ENCODE assay signal across 16 cellular contexts in genomic region chr4:48336471-48336870, GRCh38. TPM values are rescaled to one million over a fixed set of nuclear protein-coding genes. Genes with fewer than 3 reads are reported as not detected.
DNase-seq lines count a peak whose midpoint lies in the region; ATAC-seq and TF ChIP-seq lines count a peak whose summit lies in the region.
"Had no signal": no experiment of that assay in that cellular context is flagged by ENCODE, and none has a peak within 500 bp of the region (broad histone marks: within the 10 kb centered on the region; RNA-seq: fewer than 3 reads in every experiment).

No MANE protein-coding gene starts in this region.

- H3K9me3 ChIP-seq in psoas muscle (no peaks in the 10 kb centered on the region), vagina (no peaks in the 10 kb centered on the region), tibial artery (no peaks in the 10 kb centered on the region)
- H3K9me3 ChIP-seq: A549, Caco-2 had no signal

- no peak for TF ChIP-seq POLR2A in vagina (IDR thresholded peaks at IDR 0.05)

- no peak overlapping the region for H3K4me3 ChIP-seq in psoas muscle
- H3K4me3 ChIP-seq in vagina, result no peak overlapping the region
- no peak overlapping the region for H3K4me3 ChIP-seq in tibial artery
- H3K4me3 ChIP-seq: A549 had no signal

- no peaks in the 10 kb centered on the region for H3K36me3 ChIP-seq in psoas muscle (ENCODE audit: insufficient read depth in 1 of 2, low read depth in 1 of 2)
- no peaks in the 10 kb centered on the region for H3K36me3 ChIP-seq in vagina
- H3K36me3 ChIP-seq in tibial artery, result no peaks in the 10 kb centered on the region

- H3K4me1 Mint-ChIP-seq in activated naive CD4-positive, alpha-beta T cell treated with anti-CD3 and anti-CD28 coated beads, Interleukin-2, amount 50 U/mL, for 24 hours, result peaks cover 34% of the 10 kb centered on the region

- no peak for DNase-seq in activated naive CD4-positive, alpha-beta T cell treated with Interleukin-2 at 50 U/mL for 16 hours
- DNase-seq in fibroblast of peridontal ligament (ENCODE audit: extremely low read depth), result peak; percentile 44
- DNase-seq in psoas muscle, result no peak
- no peak for DNase-seq in vagina (ENCODE audit: extremely low spot score in 2 of 2)
- no peak for DNase-seq in tibial artery
- no peak for DNase-seq in caudate nucleus (lab: John Stamatoyannopoulos, UW)
- DNase-seq: AML-193; Caco-2; CD4-positive, alpha-beta T cell; DMS79; GOT3; H7 had no signal

- intact Hi-C loops in psoas muscle (cut with DNase I) (no loop called here), vagina (cut with DNase I) (no loop called here), tibial artery (cut with DNase I; ENCODE audit: low total_unique reads) (no loop called here)

- H3K27me3 ChIP-seq in psoas muscle (ENCODE audit: insufficient read depth in 3 of 3, low read length in 2 of 3), result no peaks in the 10 kb centered on the region
- H3K27me3 ChIP-seq in vagina, result no peaks in the 10 kb centered on the region
- H3K27me3 ChIP-seq in tibial artery, result no peaks in the 10 kb centered on the region

- no peaks in the 10 kb centered on the region for H3K9me3 Mint-ChIP-seq in activated naive CD4-positive, alpha-beta T cell treated with anti-CD3 and anti-CD28 coated beads, Interleukin-2, amount 50 U/mL, for 24 hours
- H3K9me3 Mint-ChIP-seq: CD4-positive, alpha-beta T cell had no signal

- H3K4me1 ChIP-seq in psoas muscle, result peaks cover 62% of the 10 kb centered on the region
- peaks cover 12% of the 10 kb centered on the region for H3K4me1 ChIP-seq in vagina
- peaks cover 0 to 14% (median 2%) of the 10 kb centered on the region in 4 donors for H3K4me1 ChIP-seq in tibial artery

- peaks cover 3% of the 10 kb centered on the region for H3K36me3 Mint-ChIP-seq in activated naive CD4-positive, alpha-beta T cell treated with anti-CD3 and anti-CD28 coated beads, Interleukin-2, amount 50 U/mL, for 24 hours

- peak overlapping the region; percentile 98 for H3K27ac ChIP-seq in psoas muscle
- H3K27ac ChIP-seq in vagina, result peak overlapping the region; percentile 40
- no peak overlapping the region for H3K27ac ChIP-seq in tibial artery
- no peak overlapping the region for H3K27ac ChIP-seq in caudate nucleus (ENCODE audit: low read depth, low read length)
- H3K27ac ChIP-seq: A549 had no signal

- WGBS in psoas muscle, 3 donors, result 97 to 100% (median 99%) methylated on average over 1 of the region's 1 CpG

- TF ChIP-seq CTCF in psoas muscle (IDR thresholded peaks at IDR 0.05) (no peak), vagina (IDR thresholded peaks at IDR 0.05) (no peak), tibial artery (IDR thresholded peaks at IDR 0.05) (no peak)

- H3K27me3 Mint-ChIP-seq in activated naive CD4-positive, alpha-beta T cell treated with anti-CD3 and anti-CD28 coated beads, Interleukin-2, amount 50 U/mL, for 24 hours, result peaks cover 1% of the 10 kb centered on the region
- H3K27me3 Mint-ChIP-seq: CD4-positive, alpha-beta T cell had no signal

- no peak overlapping the region for H3K4me3 Mint-ChIP-seq in activated naive CD4-positive, alpha-beta T cell treated with anti-CD3 and anti-CD28 coated beads, Interleukin-2, amount 50 U/mL, for 24 hours
- H3K4me3 Mint-ChIP-seq: CD4-positive, alpha-beta T cell had no signal

- ATAC-seq in psoas muscle, result no peak
- no peak for ATAC-seq in GM18870 (IDR thresholded peaks at IDR 0.05; ENCODE audit: unreplicated experiment)
- ATAC-seq: A549, HCT116 had no signal

- H3K27ac Mint-ChIP-seq in activated naive CD4-positive, alpha-beta T cell treated with anti-CD3 and anti-CD28 coated beads, Interleukin-2, amount 50 U/mL, for 24 hours, result peak overlapping the region; percentile 43
- H3K27ac Mint-ChIP-seq: CD4-positive, alpha-beta T cell had no signal

RNA-seq across cellular contexts. Expression of gene SLAIN2, which starts 4.9 kb away (rescaled TPM):
- total RNA-seq in psoas muscle (100 to 1,000 TPM; 157 to 204 (median 191) TPM), vagina (39.5 TPM)
- 100 to 1,000 TPM in 1 of 3 donors, 10 to 100 TPM in 2; 69.5 to 203 (median 79.9) TPM for polyA plus RNA-seq in psoas muscle

Comparison
In these comparisons a context has a peak if more than half of its experiments do, and no peak if none do; other contexts are left out.
1. H3K27ac ChIP-seq: peak in psoas muscle (single experiment) and vagina (single experiment); none in tibial artery (0 of 2) and caudate nucleus (single experiment).